ENCODE assay signal across 18 cellular contexts in genomic region chr13:114041493-114041892, GRCh38.
"Had no signal": no experiment of that assay in that cellular context is flagged by ENCODE, and none has a peak within 500 bp of the region (broad histone marks: within the 10 kb centered on the region; RNA-seq: fewer than 3 reads in every experiment).

No MANE protein-coding gene starts in this region.

- H3K9me3 Mint-ChIP-seq: activated T-cell treated with anti-CD3 and anti-CD28 coated beads, Interleukin-2, amount 50 U/mL, for 4 hours; effector memory CD8-positive, alpha-beta T cell; WTC11 had no signal

- H3K4me3 ChIP-seq: tibial nerve, vagina had no signal

- DNase-seq: activated CD4-positive, alpha-beta T cell treated with anti-CD3 and anti-CD28 coated beads for 36 hours; activated CD4-positive, alpha-beta T cell treated with anti-CD3 and anti-CD28 coated beads, Interleukin-2, amount 50 U/mL, for 48 hours; activated CD8-positive, alpha-beta memory T cell treated with anti-CD3 and anti-CD28 coated beads, Interleukin-2, amount 10 ng/mL, durations not matched to agents 7 days and 5 days; activated naive CD4-positive, alpha-beta T cell treated with anti-CD3 and anti-CD28 coated beads, Interleukin-2, amount 50 U/mL, for 16 hours; activated T-cell treated with anti-CD3 and anti-CD28 coated beads, Interleukin-2, amount 50 U/mL, for 4 hours; amygdala; caudate nucleus; effector memory CD8-positive, alpha-beta T cell; mesenchymal stem cell; stimulated activated CD4-positive, alpha-beta T cell treated with anti-CD3 and anti-CD28 coated beads, Interleukin-12 subunit alpha, Interleukin-12 subunit beta, amount 100 ng/mL, for 4 hours; stimulated activated CD4-positive, alpha-beta T cell treated with anti-CD3 and anti-CD28 coated beads, Interleukin-1b, Interleukin-23, amount 100 ng/mL, for 48 hours; stimulated activated CD8-positive, alpha-beta memory T cell treated with anti-CD3 and anti-CD28 coated beads, Interleukin-4, amount 100 ng/mL, for 48 hours; stimulated activated naive CD4-positive, alpha-beta T cell treated with Interleukin-2 at 50 U/mL for 16 hours had no signal

- H3K36me3 ChIP-seq: vagina had no signal

- H3K9me3 ChIP-seq: tibial nerve, vagina had no signal

- H3K27me3 ChIP-seq: tibial nerve, vagina had no signal

- H3K4me3 Mint-ChIP-seq: activated CD4-positive, alpha-beta T cell treated with anti-CD3 and anti-CD28 coated beads for 36 hours; activated CD8-positive, alpha-beta memory T cell treated with anti-CD3 and anti-CD28 coated beads, Interleukin-2, amount 10 ng/mL, durations not matched to agents 7 days and 5 days; activated T-cell treated with anti-CD3 and anti-CD28 coated beads, Interleukin-2, amount 50 U/mL, for 4 hours; nephron; WTC11 had no signal

- H3K36me3 Mint-ChIP-seq: WTC11 had no signal

- H3K27ac Mint-ChIP-seq: activated CD4-positive, alpha-beta T cell treated with anti-CD3 and anti-CD28 coated beads for 36 hours; activated CD8-positive, alpha-beta memory T cell treated with anti-CD3 and anti-CD28 coated beads, Interleukin-2, amount 10 ng/mL, durations not matched to agents 7 days and 5 days; progenitor cell of endocrine pancreas had no signal

- ATAC-seq: activated CD4-positive, alpha-beta T cell treated with anti-CD3 and anti-CD28 coated beads for 36 hours; activated CD8-positive, alpha-beta memory T cell treated with anti-CD3 and anti-CD28 coated beads, Interleukin-2, amount 10 ng/mL, durations not matched to agents 7 days and 5 days; activated T-cell treated with anti-CD3 and anti-CD28 coated beads, Interleukin-2, amount 50 U/mL, for 4 hours; effector memory CD8-positive, alpha-beta T cell; WTC11 had no signal

- H3K27me3 Mint-ChIP-seq: activated CD4-positive, alpha-beta T cell treated with anti-CD3 and anti-CD28 coated beads for 36 hours; activated CD8-positive, alpha-beta memory T cell treated with anti-CD3 and anti-CD28 coated beads, Interleukin-2, amount 10 ng/mL, durations not matched to agents 7 days and 5 days; effector memory CD8-positive, alpha-beta T cell; progenitor cell of endocrine pancreas had no signal
